8 cellular contexts compared by ENCODE assay signal in the genomic region with DNA sequence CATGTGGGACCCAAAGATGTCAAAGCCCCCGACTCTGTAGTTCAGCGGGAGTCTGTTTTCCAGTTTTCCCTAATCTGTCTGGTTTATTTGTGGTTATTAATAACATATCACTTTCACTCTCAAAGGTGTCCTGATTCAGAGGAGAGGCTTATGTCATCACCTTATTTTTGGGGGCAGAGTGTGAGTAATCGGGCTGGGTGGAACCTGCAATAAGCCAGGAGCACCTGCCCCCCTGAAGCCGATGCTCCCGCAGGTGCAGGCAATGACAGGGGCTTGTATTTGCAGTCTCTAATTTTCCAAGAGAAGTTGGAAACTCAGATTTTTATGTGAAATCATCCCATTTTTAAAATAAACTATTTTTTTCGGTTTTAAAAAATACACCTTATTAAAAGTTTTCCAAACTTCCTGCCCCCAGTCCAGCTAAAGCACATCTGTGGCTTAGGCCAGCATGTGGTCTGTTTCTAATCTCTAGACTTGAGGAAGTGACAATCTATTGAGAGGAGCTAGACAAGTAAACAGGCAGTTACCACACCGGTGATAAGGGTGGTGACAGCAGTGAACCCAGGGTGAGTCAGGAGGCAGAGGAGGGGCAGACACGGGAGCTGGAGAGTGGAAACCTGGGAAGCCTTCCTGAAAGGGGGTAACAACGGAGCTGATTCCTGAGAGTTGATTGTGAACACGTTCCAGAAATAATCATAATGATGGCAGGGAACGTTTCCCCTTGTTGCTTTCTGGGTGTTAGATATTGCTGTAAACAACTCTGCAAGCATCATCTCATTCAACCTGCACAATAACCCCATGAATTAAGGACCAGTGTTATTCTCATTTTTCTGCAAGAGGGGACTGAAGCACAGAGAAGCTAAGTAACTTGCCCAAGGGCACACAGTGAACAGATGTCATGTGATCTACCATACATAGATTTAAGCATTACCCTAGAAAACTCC. TPM values are rescaled to one million over a fixed set of nuclear protein-coding genes. Genes with fewer than 3 reads are reported as not detected.
DNase-seq lines count a peak whose midpoint lies in the region; ATAC-seq and TF ChIP-seq lines count a peak whose summit lies in the region.

No MANE protein-coding gene starts in this region.

- H3K36me3 Mint-ChIP-seq in Caco-2 (ENCODE audit: insufficient read depth, unreplicated experiment) (peaks cover 5% of the 10 kb centered on the region), osteocyte (ENCODE audit: unreplicated experiment) (no peaks in the 10 kb centered on the region)

- no TSS peak for BruUV-seq in Caco-2 (replicated peaks; lab: Mats Ljungman, UMichigan)

- WGBS in smooth muscle cell (ENCODE audit: low lambda C conversion rate): 42% methylated on average over 11 of the region's 11 CpGs

- H3K36me3 ChIP-seq in Caco-2 (ENCODE audit: control insufficient read depth, insufficient read depth, low read length) (no peaks in the 10 kb centered on the region), smooth muscle cell (ENCODE audit: low read depth) (no peaks in the 10 kb centered on the region)

- intact Hi-C loops in Caco-2 (cut with micrococcal nuclease; ENCODE audit: unreplicated experiment): no loop called here

- H3K9me3 ChIP-seq in Caco-2 (no peaks in the 10 kb centered on the region), smooth muscle cell (replicated peaks; ENCODE audit: low read depth) (no peaks in the 10 kb centered on the region)

- H3K27ac Mint-ChIP-seq in Caco-2 (ENCODE audit: unreplicated experiment) (no peak overlapping the region), osteocyte (ENCODE audit: unreplicated experiment) (no peak overlapping the region)

- peak overlapping the region; percentile 68 for H3K27ac ChIP-seq in smooth muscle cell (ENCODE audit: low read depth)

- H3K4me1 Mint-ChIP-seq in Caco-2 (ENCODE audit: low read depth, unreplicated experiment): peaks cover 38% of the 10 kb centered on the region
- peaks cover 25% of the 10 kb centered on the region for H3K4me1 Mint-ChIP-seq in osteocyte (ENCODE audit: unreplicated experiment)

- H3K27me3 Mint-ChIP-seq in Caco-2 (ENCODE audit: insufficient read depth, unreplicated experiment) (no peaks in the 10 kb centered on the region), osteocyte (ENCODE audit: unreplicated experiment) (no peaks in the 10 kb centered on the region)

- TF ChIP-seq CTCF in Caco-2 (IDR thresholded peaks at IDR 0.05; ENCODE audit: insufficient read depth in 1 of 2, low read depth in 1 of 2, low read length in 1 of 2, severe bottlenecking in 1 of 2, unreplicated experiment in 1 of 2): no peak
- no peak for TF ChIP-seq CTCF in foreskin fibroblast (IDR thresholded peaks at IDR 0.05; ENCODE audit: low read depth, low read length)
- no peak for TF ChIP-seq CTCF in smooth muscle cell (IDR thresholded peaks at IDR 0.05; ENCODE audit: borderline replicate concordance, insufficient read depth, poor library complexity, severe bottlenecking)
- TF ChIP-seq CTCF in osteocyte (IDR thresholded peaks at IDR 0.05): no peak

- H3K9me3 Mint-ChIP-seq in Caco-2 (ENCODE audit: unreplicated experiment) (no peaks in the 10 kb centered on the region), osteocyte (ENCODE audit: unreplicated experiment) (no peaks in the 10 kb centered on the region)

- H3K4me3 ChIP-seq in Caco-2 (ENCODE audit: low read depth, low read length): no peak overlapping the region
- H3K4me3 ChIP-seq in foreskin fibroblast (ENCODE audit: low read depth in 1 of 2, low read length in 2 of 2): no peak overlapping the region
- H3K4me3 ChIP-seq in smooth muscle cell: no peak overlapping the region

- H4K20me1 ChIP-seq in smooth muscle cell (ENCODE audit: low read depth): no peaks in the 10 kb centered on the region

- ATAC-seq in GM19468 (IDR thresholded peaks at IDR 0.05; ENCODE audit: extremely low read depth, unreplicated experiment) (peak; percentile 50), HG03520 (IDR thresholded peaks at IDR 0.05; ENCODE audit: unreplicated experiment) (peak; percentile 60)

- peak overlapping the region; percentile 32 for H3K9ac ChIP-seq in smooth muscle cell (ENCODE audit: low read depth)

- H3K4me1 ChIP-seq in Caco-2 (peaks cover 25% of the 10 kb centered on the region), smooth muscle cell (ENCODE audit: low read depth) (peaks cover 33% of the 10 kb centered on the region)

- H3K79me2 ChIP-seq in smooth muscle cell (ENCODE audit: low read depth): no peaks in the 10 kb centered on the region

- H3K4me3 Mint-ChIP-seq in Caco-2 (ENCODE audit: unreplicated experiment): peak overlapping the region; percentile 34
- no peak overlapping the region for H3K4me3 Mint-ChIP-seq in osteocyte (ENCODE audit: unreplicated experiment)

- H3K27me3 ChIP-seq in Caco-2 (replicated peaks; ENCODE audit: control insufficient read depth, insufficient read depth, low read length) (no peaks in the 10 kb centered on the region), smooth muscle cell (ENCODE audit: low read depth) (no peaks in the 10 kb centered on the region)

- DNase-seq in Caco-2: peak; percentile 74 to 75
- DNase-seq in T-helper 22 cell (ENCODE audit: low read depth): peak; percentile 53
- DNase-seq in foreskin fibroblast: peak; percentile 56 to 60
- DNase-seq in smooth muscle cell (lab: John Stamatoyannopoulos, UW; ENCODE audit: unreplicated experiment): no peak
- DNase-seq in NK-92 (lab: John Stamatoyannopoulos, UW; ENCODE audit: unreplicated experiment): no peak
- DNase-seq in osteocyte (ENCODE audit: extremely low spot score, unreplicated experiment): no peak

- CTCF ChIA-PET in Caco-2 (lab: Charles Lee): interaction anchor here (0.6 to 1.2 kb wide), 5 partner anchors 10 to 73 kb away, joined by 3 to 5 read pairs (median 3); no protein-coding TSS in a partner anchor

- POLR2A ChIA-PET in Caco-2 (lab: Charles Lee): interaction anchor here (0.6 to 1.1 kb wide), 3 partner anchors 10 to 38 kb away, joined by 3 read pairs; a partner anchor contains a TSS

- peak overlapping the region; percentile 40 for H3K4me2 ChIP-seq in smooth muscle cell

- H2AFZ ChIP-seq in smooth muscle cell (ENCODE audit: low read depth): no peak overlapping the region

- peaks cover 15% of the 10 kb centered on the region for H3F3A ChIP-seq in smooth muscle cell (ENCODE audit: low read depth)

RNA-seq across cellular contexts. Expression of a gene that starts 37.3 kb away (rescaled TPM):
- total RNA-seq in Caco-2 (2022) (8.5 and 8.7 TPM in 2 replicates), smooth muscle cell (170 and 195 TPM in 2 replicates), osteocyte (34.1 TPM in 2 replicates)
- polyA plus RNA-seq in smooth muscle cell: 209 and 241 TPM in 2 replicates

Comparison
In these comparisons a context has a peak if more than half of its experiments do, and no peak if none do; other contexts are left out.
1. DNase-seq: peak in Caco-2 (2 of 2), T-helper 22 cell (single experiment) and foreskin fibroblast (2 of 2); none in smooth muscle cell (single experiment), NK-92 (single experiment) and osteocyte (single experiment).